In the genomic region with DNA sequence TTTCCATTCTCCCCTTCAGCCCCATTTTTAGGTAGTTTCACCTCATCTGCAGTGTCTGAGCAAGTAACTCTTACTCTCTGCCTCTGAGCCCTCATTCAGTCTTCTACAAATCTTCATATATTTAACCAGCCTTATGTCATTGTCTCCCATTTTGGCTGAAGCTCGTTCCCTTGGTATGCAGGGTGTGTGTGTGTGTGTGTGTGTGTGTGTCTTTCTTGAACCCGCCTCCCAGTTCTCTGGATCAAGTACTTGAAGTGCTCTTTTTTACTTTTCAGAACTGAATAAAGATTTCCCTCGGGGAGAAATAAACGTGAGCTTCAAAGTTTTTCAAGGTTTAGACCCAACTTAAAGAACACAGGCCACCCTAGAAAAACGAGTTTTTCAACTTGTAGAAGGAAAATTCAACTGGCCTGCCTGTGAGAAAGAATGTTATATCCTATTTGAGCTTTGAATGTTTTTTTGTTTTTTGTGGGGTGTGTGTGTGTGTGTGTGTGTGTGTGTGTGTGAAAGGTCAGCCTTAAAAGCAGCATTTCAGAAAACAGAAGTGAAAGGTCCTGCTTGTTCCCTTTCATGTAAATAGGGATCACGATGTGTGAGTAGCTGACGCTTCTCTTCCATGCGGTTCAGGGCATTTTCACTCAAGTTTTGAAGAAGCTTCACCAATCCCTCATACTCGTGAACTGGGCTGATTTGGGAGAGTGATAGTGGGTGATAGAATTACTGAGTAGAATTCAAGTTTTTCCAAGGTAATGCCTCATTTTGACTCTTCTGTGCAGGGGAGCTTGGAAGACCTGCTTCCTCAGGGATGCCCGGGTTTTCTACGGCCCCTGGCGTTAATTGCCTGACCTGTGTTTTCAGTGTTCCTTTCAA, we compare ENCODE assay signal across 8 cellular contexts. TPM values are rescaled to one million over a fixed set of nuclear protein-coding genes. Genes with fewer than 3 reads are reported as not detected.
DNase-seq lines count a peak whose midpoint lies in the region; ATAC-seq and TF ChIP-seq lines count a peak whose summit lies in the region.

No MANE protein-coding gene starts in this region.

- no peak for DNase-seq in activated B cell treated with CpG ODN at 0.5 μM for 24 hours
- no peak for DNase-seq in left colon
- DNase-seq in type B pancreatic cell (ENCODE audit: extremely low spot score, unreplicated experiment), result no peak
- DNase-seq in NCI-H1092 (lab: John Stamatoyannopoulos, UW), result no peak
- DNase-seq in SHP77 (lab: John Stamatoyannopoulos, UW), result no peak
- no peak for DNase-seq in stimulated activated CD4-positive, alpha-beta T cell treated with anti-CD3 and anti-CD28 coated beads, Interleukin-2, amount 100 ng/mL, for 48 hours

- H3K27me3 Mint-ChIP-seq in activated B cell treated with CpG ODN at 0.5 μM for 24 hours (no peaks in the 10 kb centered on the region), type B pancreatic cell (no peaks in the 10 kb centered on the region)

- H3K4me3 Mint-ChIP-seq in activated B cell treated with CpG ODN at 0.5 μM for 24 hours, result peak overlapping the region; percentile 64
- peak overlapping the region; percentile 50 for H3K4me3 Mint-ChIP-seq in type B pancreatic cell

- H3K27ac Mint-ChIP-seq in activated B cell treated with CpG ODN at 0.5 μM for 24 hours, result peak overlapping the region; percentile 84
- H3K27ac Mint-ChIP-seq in type B pancreatic cell, result peak overlapping the region; percentile 98

- CTCF ChIA-PET in activated B cell treated with CpG ODN at 0.5 μM for 24 hours (lab: Charles Lee), result interaction anchor here (0.5 to 2.2 kb wide), 6 partner anchors 8 to 566 kb away, joined by 3 to 11 read pairs (median 4); no protein-coding TSS in a partner anchor

- H3K4me1 Mint-ChIP-seq in activated B cell treated with CpG ODN at 0.5 μM for 24 hours, result peaks cover 27% of the 10 kb centered on the region
- peaks cover 5% of the 10 kb centered on the region for H3K4me1 Mint-ChIP-seq in type B pancreatic cell (ENCODE audit: unreplicated experiment)

- POLR2A ChIA-PET in activated B cell treated with CpG ODN at 0.5 μM for 24 hours (lab: Charles Lee), result interaction anchor here (0.6 to 1.8 kb wide), 8 partner anchors 12 to 702 kb away, joined by 3 to 6 read pairs (median 4); partner anchors contain the start of gene PSME4

- ATAC-seq in GM18511 (IDR thresholded peaks at IDR 0.05; ENCODE audit: unreplicated experiment) (peak; percentile 79), HG02870 (IDR thresholded peaks at IDR 0.05; ENCODE audit: unreplicated experiment) (peak; percentile 67), activated B cell treated with CpG ODN at 0.5 μM for 24 hours (ENCODE audit: low read depth) (peak; percentile 82), left colon (peak; percentile 36)

- H3K9me3 Mint-ChIP-seq in activated B cell treated with CpG ODN at 0.5 μM for 24 hours (no peaks in the 10 kb centered on the region), type B pancreatic cell (no peaks in the 10 kb centered on the region)

- H3K36me3 Mint-ChIP-seq in activated B cell treated with CpG ODN at 0.5 μM for 24 hours (ENCODE audit: low read depth), result peaks cover 32% of the 10 kb centered on the region
- peaks cover 26% of the 10 kb centered on the region for H3K36me3 Mint-ChIP-seq in type B pancreatic cell

- intact Hi-C loops in activated B cell treated with CpG ODN at 0.5 μM for 24 hours (cut with micrococcal nuclease) (loop anchor here (2.0 to 5.0 kb wide), 2 partner anchors 36 to 50 kb away; partner anchors contain the start of gene EML6), left colon (cut with DNase I, micrococcal nuclease) (no loop called here)

- TF ChIP-seq CTCF in activated B cell treated with CpG ODN at 0.5 μM for 24 hours (IDR thresholded peaks at IDR 0.05), result no peak
- TF ChIP-seq CTCF in type B pancreatic cell (conservative IDR thresholded peaks at IDR 0.05), result no peak

RNA-seq across cellular contexts. Expression of gene EML6, which starts 50.6 kb away (rescaled TPM):
- total RNA-seq in activated B cell treated with CpG ODN at 0.5 μM for 24 hours (25.3 and 31.5 TPM in 2 replicates), left colon (1 to 10 TPM; 3.2 to 6.8 TPM), type B pancreatic cell (ENCODE audit: low replicate concordance) (6.0 and 8.1 TPM in 2 replicates)
